Comparison of ENCODE assay signal across 22 cellular contexts in the genomic region with DNA sequence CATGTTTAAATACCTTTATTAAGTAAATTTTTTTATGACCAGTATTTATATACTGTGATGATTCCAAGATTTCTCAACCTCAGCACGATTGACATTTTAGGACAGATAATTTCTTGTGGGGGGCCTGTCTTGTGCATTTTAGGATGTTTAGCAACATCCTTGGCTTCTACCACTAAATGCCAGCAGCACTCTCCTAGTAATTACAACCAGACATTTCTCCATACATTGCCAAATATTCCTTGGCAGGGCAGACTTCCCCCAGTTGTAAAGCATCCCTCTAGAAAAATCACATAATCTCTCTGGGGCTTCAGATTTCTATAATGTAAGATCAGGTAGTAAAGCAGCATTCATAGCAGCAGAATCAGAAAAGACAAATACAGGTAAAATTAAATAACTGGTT.
DNase-seq lines count a peak whose midpoint lies in the region; ATAC-seq and TF ChIP-seq lines count a peak whose summit lies in the region.
"Had no signal": no experiment of that assay in that cellular context is flagged by ENCODE, and none has a peak within 500 bp of the region (broad histone marks: within the 10 kb centered on the region; RNA-seq: fewer than 3 reads in every experiment).

No MANE protein-coding gene starts in this region.

- ATAC-seq in SK-N-SH treated with all-trans-retinoic acid at 6 μM for 48 hours, result peak; percentile 59
- ATAC-seq in GM18517 (IDR thresholded peaks at IDR 0.05; ENCODE audit: unreplicated experiment), result no peak
- ATAC-seq in HG03095 (IDR thresholded peaks at IDR 0.05; ENCODE audit: unreplicated experiment), result no peak
- no peak for ATAC-seq in GM21619 (IDR thresholded peaks at IDR 0.05; ENCODE audit: unreplicated experiment)
- ATAC-seq: HepG2 had no signal

- DNase-seq in EH (ENCODE audit: low read depth) (peak; percentile 31), fibroblast of mammary gland (ENCODE audit: low read depth) (peak; percentile 60), skeletal muscle cell (ENCODE audit: low read depth) (peak; percentile 39), anterior cingulate cortex (lab: John Stamatoyannopoulos, UW) (no peak)
- DNase-seq: CD8-positive, alpha-beta memory T cell; DMS 273 treated with DMSO at 0.1 percent for 48 hours; DMS79; Karpas-422; NCI-H1105; NCI-H146; NCI-H1930; NCI-H2107; NCI-H446; NCI-H524 treated with DMSO at 0.1 percent for 48 hours; NCI-H774; SIG-M5 had no signal

- TF ChIP-seq CTCF in fibroblast of mammary gland (conservative IDR thresholded peaks at IDR 0.05; ENCODE audit: control insufficient read depth, insufficient read depth, low read depth, low read length), result no peak

- no peak overlapping the region for H3K4me3 ChIP-seq in fibroblast of mammary gland (ENCODE audit: control insufficient read depth, low read depth, low read length)
- no peak overlapping the region for H3K4me3 ChIP-seq in skeletal muscle cell (ENCODE audit: low read depth, low read length)
- H3K4me3 ChIP-seq: SK-N-MC had no signal

TF ChIP-seq in SK-N-SH treated with all-trans-retinoic acid at 6 μM for 48 hours, 23 proteins besides CTCF, POLR2A, EP300 and RAD21:
- TF ChIP-seq ZNF565 (CRISPR knock-in tag; conservative IDR thresholded peaks at IDR 0.05; ENCODE audit: low read depth), result no peak
- TF ChIP-seq ZFP3 (CRISPR knock-in tag; IDR thresholded peaks at IDR 0.05), result no peak
- TF ChIP-seq, protein P1, sequence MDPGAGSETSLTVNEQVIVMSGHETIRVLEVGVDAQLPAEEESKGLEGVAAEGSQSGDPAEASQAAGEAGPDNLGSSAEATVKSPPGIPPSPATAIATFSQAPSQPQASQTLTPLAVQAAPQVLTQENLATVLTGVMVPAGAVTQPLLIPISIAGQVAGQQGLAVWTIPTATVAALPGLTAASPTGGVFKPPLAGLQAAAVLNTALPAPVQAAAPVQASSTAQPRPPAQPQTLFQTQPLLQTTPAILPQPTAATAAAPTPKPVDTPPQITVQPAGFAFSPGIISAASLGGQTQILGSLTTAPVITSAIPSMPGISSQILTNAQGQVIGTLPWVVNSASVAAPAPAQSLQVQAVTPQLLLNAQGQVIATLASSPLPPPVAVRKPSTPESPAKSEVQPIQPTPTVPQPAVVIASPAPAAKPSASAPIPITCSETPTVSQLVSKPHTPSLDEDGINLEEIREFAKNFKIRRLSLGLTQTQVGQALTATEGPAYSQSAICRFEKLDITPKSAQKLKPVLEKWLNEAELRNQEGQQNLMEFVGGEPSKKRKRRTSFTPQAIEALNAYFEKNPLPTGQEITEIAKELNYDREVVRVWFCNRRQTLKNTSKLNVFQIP (CRISPR knock-in tag; IDR thresholded peaks at IDR 0.05; ENCODE audit: borderline replicate concordance, low read depth), result no peak
- TF ChIP-seq, protein P2, sequence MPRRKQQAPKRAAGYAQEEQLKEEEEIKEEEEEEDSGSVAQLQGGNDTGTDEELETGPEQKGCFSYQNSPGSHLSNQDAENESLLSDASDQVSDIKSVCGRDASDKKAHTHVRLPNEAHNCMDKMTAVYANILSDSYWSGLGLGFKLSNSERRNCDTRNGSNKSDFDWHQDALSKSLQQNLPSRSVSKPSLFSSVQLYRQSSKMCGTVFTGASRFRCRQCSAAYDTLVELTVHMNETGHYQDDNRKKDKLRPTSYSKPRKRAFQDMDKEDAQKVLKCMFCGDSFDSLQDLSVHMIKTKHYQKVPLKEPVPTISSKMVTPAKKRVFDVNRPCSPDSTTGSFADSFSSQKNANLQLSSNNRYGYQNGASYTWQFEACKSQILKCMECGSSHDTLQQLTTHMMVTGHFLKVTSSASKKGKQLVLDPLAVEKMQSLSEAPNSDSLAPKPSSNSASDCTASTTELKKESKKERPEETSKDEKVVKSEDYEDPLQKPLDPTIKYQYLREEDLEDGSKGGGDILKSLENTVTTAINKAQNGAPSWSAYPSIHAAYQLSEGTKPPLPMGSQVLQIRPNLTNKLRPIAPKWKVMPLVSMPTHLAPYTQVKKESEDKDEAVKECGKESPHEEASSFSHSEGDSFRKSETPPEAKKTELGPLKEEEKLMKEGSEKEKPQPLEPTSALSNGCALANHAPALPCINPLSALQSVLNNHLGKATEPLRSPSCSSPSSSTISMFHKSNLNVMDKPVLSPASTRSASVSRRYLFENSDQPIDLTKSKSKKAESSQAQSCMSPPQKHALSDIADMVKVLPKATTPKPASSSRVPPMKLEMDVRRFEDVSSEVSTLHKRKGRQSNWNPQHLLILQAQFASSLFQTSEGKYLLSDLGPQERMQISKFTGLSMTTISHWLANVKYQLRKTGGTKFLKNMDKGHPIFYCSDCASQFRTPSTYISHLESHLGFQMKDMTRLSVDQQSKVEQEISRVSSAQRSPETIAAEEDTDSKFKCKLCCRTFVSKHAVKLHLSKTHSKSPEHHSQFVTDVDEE (CRISPR knock-in tag; IDR thresholded peaks at IDR 0.05), result no peak
- no peak for TF ChIP-seq ISL1 (CRISPR knock-in tag; IDR thresholded peaks at IDR 0.05)
- no peak for TF ChIP-seq TOX (CRISPR knock-in tag; IDR thresholded peaks at IDR 0.05; ENCODE audit: borderline replicate concordance)
- TF ChIP-seq, protein P3, sequence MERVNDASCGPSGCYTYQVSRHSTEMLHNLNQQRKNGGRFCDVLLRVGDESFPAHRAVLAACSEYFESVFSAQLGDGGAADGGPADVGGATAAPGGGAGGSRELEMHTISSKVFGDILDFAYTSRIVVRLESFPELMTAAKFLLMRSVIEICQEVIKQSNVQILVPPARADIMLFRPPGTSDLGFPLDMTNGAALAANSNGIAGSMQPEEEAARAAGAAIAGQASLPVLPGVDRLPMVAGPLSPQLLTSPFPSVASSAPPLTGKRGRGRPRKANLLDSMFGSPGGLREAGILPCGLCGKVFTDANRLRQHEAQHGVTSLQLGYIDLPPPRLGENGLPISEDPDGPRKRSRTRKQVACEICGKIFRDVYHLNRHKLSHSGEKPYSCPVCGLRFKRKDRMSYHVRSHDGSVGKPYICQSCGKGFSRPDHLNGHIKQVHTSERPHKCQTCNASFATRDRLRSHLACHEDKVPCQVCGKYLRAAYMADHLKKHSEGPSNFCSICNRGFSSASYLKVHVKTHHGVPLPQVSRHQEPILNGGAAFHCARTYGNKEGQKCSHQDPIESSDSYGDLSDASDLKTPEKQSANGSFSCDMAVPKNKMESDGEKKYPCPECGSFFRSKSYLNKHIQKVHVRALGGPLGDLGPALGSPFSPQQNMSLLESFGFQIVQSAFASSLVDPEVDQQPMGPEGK (CRISPR knock-in tag; IDR thresholded peaks at IDR 0.05; ENCODE audit: borderline replicate concordance), result no peak

Comparison
In these comparisons a context has a peak if more than half of its experiments do, and no peak if none do; other contexts are left out.
1. DNase-seq: peak in EH (single experiment), fibroblast of mammary gland (single experiment) and skeletal muscle cell (single experiment); none in anterior cingulate cortex (0 of 58).